Comparison of ENCODE assay signal across 8 cellular contexts in the genomic region with DNA sequence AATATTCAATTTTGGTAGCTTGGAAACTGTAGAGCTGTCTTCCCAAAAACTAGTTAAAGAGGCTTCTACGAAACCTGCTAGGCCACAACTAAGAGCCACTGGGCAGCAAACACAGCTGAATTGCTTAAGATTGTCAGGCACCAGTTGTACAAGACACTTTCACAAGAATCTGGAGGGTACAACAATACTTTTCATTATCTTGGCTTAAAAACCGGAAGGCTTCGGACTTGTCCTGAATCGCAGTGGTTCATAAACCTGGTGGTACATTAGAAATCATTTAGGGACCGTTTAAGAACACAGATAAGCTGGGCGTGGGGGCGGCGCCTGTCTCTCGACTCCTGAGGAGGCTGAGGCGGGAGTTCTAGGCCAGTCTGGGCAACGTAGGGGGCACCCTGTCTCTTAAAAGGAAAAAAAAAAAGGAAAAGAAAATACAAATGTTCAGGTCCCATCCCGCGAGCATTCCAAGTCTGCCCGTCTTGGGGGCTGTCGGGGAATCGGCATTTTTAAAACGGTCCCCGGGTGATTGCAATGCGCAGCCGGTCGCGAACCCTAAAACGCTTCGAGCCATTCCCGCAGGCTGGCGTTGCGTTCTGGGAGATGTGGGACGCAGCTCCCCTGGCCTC. TPM values are rescaled to one million over a fixed set of nuclear protein-coding genes. Genes with fewer than 3 reads are reported as not detected.
DNase-seq lines count a peak whose midpoint lies in the region; ATAC-seq, FAIRE-seq and TF ChIP-seq lines count a peak whose summit lies in the region.

No MANE protein-coding gene starts in this region.

- TF ChIP-seq CTCF in LNCaP clone FGC (IDR thresholded peaks at IDR 0.05; ENCODE audit: control insufficient read depth, extremely low read depth, insufficient read depth) (no peak), endothelial cell of umbilical vein (IDR thresholded peaks at IDR 0.05; ENCODE audit: extremely low read depth in 1 of 2, insufficient read depth in 1 of 2, low read depth in 1 of 2, low read length in 2 of 2) (no peak), mesothelial cell of epicardium (IDR thresholded peaks at IDR 0.05; ENCODE audit: unreplicated experiment) (no peak)

- no peaks in the 10 kb centered on the region for H3K27me3 ChIP-seq in endothelial cell of umbilical vein (ENCODE audit: control insufficient read depth in 2 of 2, insufficient read depth in 2 of 2, low read length in 2 of 2)

- peaks cover 0 to 3% of the 10 kb centered on the region in 2 experiments for H3K36me3 ChIP-seq in endothelial cell of umbilical vein (ENCODE audit: control insufficient read depth in 2 of 2, extremely low read depth in 1 of 2, insufficient read depth in 2 of 2, low read length in 2 of 2)

- H3K27me3 Mint-ChIP-seq in mesothelial cell of epicardium (ENCODE audit: low read depth), result no peaks in the 10 kb centered on the region

- H3K4me1 ChIP-seq in endothelial cell of umbilical vein (ENCODE audit: control insufficient read depth, extremely low read depth, insufficient read depth, low read length), result peaks cover 16% of the 10 kb centered on the region

- POLR2A ChIA-PET in endothelial cell of umbilical vein (lab: Charles Lee), result no interaction called here

- H3K4me3 ChIP-seq in LNCaP clone FGC (ENCODE audit: low read depth, low read length) (peak overlapping the region; percentile 97), endothelial cell of umbilical vein (replicated peaks in 1 of 3; ENCODE audit: insufficient read depth in 1 of 3, low read depth in 1 of 3, low read length in 3 of 3) (peak overlapping the region; percentile 91 to 93 (median 92))

- no peaks in the 10 kb centered on the region for H3K36me3 Mint-ChIP-seq in mesothelial cell of epicardium

- FAIRE-seq in endothelial cell of umbilical vein (lab: Jason Lieb, UNC), result peak; percentile 74

- DNase-seq in NCI-H345 (lab: John Stamatoyannopoulos, UW), result peak; percentile 14
- DNase-seq in NCI-H345 treated with DMSO at 0.1 percent for 48 hours (lab: John Stamatoyannopoulos, UW; ENCODE audit: unreplicated experiment), result no peak
- DNase-seq in LNCaP clone FGC (ENCODE audit: low read depth), result no peak
- DNase-seq in activated CD4-positive, alpha-beta T cell treated with anti-CD3 and anti-CD28 coated beads, Interleukin-2, amount 50 U/mL, for 4 hours, result peak; percentile 9 to 19
- peak; percentile 54 for DNase-seq in endothelial cell of umbilical vein (ENCODE audit: low read depth, low spot score)
- peak in 1 of 2 experiments; percentile 43 for DNase-seq in mesothelial cell of epicardium (ENCODE audit: low spot score in 2 of 2, unreplicated experiment in 2 of 2)
- peak in 15 of 49 donors; percentile 3 to 50 (median 27) for DNase-seq in substantia nigra (lab: John Stamatoyannopoulos, UW)

- H3K4me1 Mint-ChIP-seq in mesothelial cell of epicardium, result peaks cover 29% of the 10 kb centered on the region

- peak overlapping the region; percentile 91 for H3K4me2 ChIP-seq in endothelial cell of umbilical vein (ENCODE audit: insufficient read depth, low read length)

- H2AFZ ChIP-seq in endothelial cell of umbilical vein (ENCODE audit: low read depth, low read length), result peak overlapping the region; percentile 69

- no peaks in the 10 kb centered on the region for H3K9me3 Mint-ChIP-seq in mesothelial cell of epicardium

- dilution Hi-C loops in endothelial cell of umbilical vein (cut with MboI; ENCODE audit: extremely low pct_ligation_motif_present, low sequenced_read_pairs), result no loop called here

- peak overlapping the region; percentile 92 for H3K9ac ChIP-seq in endothelial cell of umbilical vein (replicated peaks; ENCODE audit: extremely low read depth, insufficient read depth, low read length)

- H3K4me3 Mint-ChIP-seq in mesothelial cell of epicardium, result peak overlapping the region; percentile 91

- BruUV-seq in endothelial cell of umbilical vein (replicated peaks; lab: Mats Ljungman, UMichigan), result TSS peak; percentile 48

- H3K27ac ChIP-seq in endothelial cell of umbilical vein (ENCODE audit: insufficient read depth, low read depth, low read length) (peak overlapping the region; percentile 86), substantia nigra (ENCODE audit: low read depth, low read length, poor library complexity, severe bottlenecking) (peak overlapping the region; percentile 90)

- no peaks in the 10 kb centered on the region for H4K20me1 ChIP-seq in endothelial cell of umbilical vein (replicated peaks; ENCODE audit: control insufficient read depth, extremely low read depth, insufficient read depth, low read length)

- no peak for ATAC-seq in GM18505 (IDR thresholded peaks at IDR 0.05; ENCODE audit: unreplicated experiment)

- TF ChIP-seq POLR2A in endothelial cell of umbilical vein (IDR thresholded peaks at IDR 0.05; ENCODE audit: low read depth, low read length) (no peak), GM18505 (IDR thresholded peaks at IDR 0.05; ENCODE audit: borderline replicate concordance, extremely low read depth, insufficient read depth, insufficient read length) (no peak)

- intact Hi-C loops in endothelial cell of umbilical vein (cut with micrococcal nuclease), result loop anchor here (1.0 to 2.0 kb wide), 3 partner anchors 11 to 490 kb away; a partner anchor contains a TSS

- peak overlapping the region; percentile 95 for H3K27ac Mint-ChIP-seq in mesothelial cell of epicardium

- CTCF ChIA-PET in endothelial cell of umbilical vein (lab: Charles Lee), result interaction anchor here (0.6 to 5.1 kb wide), 11 partner anchors 9 to 500 kb away, joined by 3 to 42 read pairs (median 6); a partner anchor contains a TSS

- H3K9me1 ChIP-seq in endothelial cell of umbilical vein (replicated peaks; ENCODE audit: control insufficient read depth, extremely low read depth, insufficient read depth, low read length), result no peaks in the 10 kb centered on the region

- H3K79me2 ChIP-seq in endothelial cell of umbilical vein (ENCODE audit: control insufficient read depth, insufficient read depth, low read length), result peaks cover 26% of the 10 kb centered on the region

- H3K9me3 ChIP-seq in endothelial cell of umbilical vein (replicated peaks; ENCODE audit: control insufficient read depth, insufficient read depth, low read length), result no peaks in the 10 kb centered on the region

TF ChIP-seq in endothelial cell of umbilical vein, 7 proteins besides CTCF, POLR2A, EP300 and RAD21:
- TF ChIP-seq POLR2AphosphoS5 (IDR thresholded peaks at IDR 0.05; ENCODE audit: insufficient read depth, low read depth, low read length), result no peak
- TF ChIP-seq FOS (IDR thresholded peaks at IDR 0.05; ENCODE audit: borderline replicate concordance, insufficient read depth, low read length), result no peak
- no peak for TF ChIP-seq GATA2 (IDR thresholded peaks at IDR 0.05; ENCODE audit: insufficient read depth, insufficient read length, low read depth, low read length)

RNA-seq across cellular contexts. Expression of a gene that starts 0.8 kb away (rescaled TPM):
- total RNA-seq in endothelial cell of umbilical vein (79.7 and 81.8 TPM in 2 replicates), mesothelial cell of epicardium (56.1 to 58.9 TPM (median 57.6 TPM) in 3 replicates)
- polyA plus RNA-seq in endothelial cell of umbilical vein, result 45.0 and 59.1 TPM in 2 replicates
- 48.0 and 48.6 TPM in 2 replicates for polyA plus RNA-seq in endothelial cell of umbilical vein (2011; cell fraction: cytosol; rRNA removed)
- polyA plus RNA-seq in endothelial cell of umbilical vein (2011; cell fraction: nucleus; rRNA removed), result 13.5 and 20.1 TPM in 2 replicates
- 82.9 and 119 TPM in 2 replicates for polyA plus RNA-seq in endothelial cell of umbilical vein (2012)
- 24.0 and 27.8 TPM in 2 replicates for polyA minus RNA-seq in endothelial cell of umbilical vein
- polyA minus RNA-seq in endothelial cell of umbilical vein (2011; cell fraction: cytosol; rRNA and poly(A)+ RNA removed), result 16.6 TPM
- 6.7 and 8.7 TPM in 2 replicates for polyA minus RNA-seq in endothelial cell of umbilical vein (2011; cell fraction: nucleus; rRNA and poly(A)+ RNA removed)

Comparison
In these comparisons a context has a peak if more than half of its experiments do, and no peak if none do; other contexts are left out.
1. DNase-seq: peak in NCI-H345 (single experiment), activated CD4-positive, alpha-beta T cell treated with anti-CD3 and anti-CD28 coated beads, Interleukin-2, amount 50 U/mL, for 4 hours (2 of 2) and endothelial cell of umbilical vein (single experiment); none in NCI-H345 treated with DMSO at 0.1 percent for 48 hours (single experiment) and LNCaP clone FGC (single experiment).